Comparison of ENCODE assay signal across 1 cellular context in genomic region chr19:15253513-15253912, GRCh38.
TF ChIP-seq lines count a peak whose summit lies in the region.

No MANE protein-coding gene starts in this region.

TF ChIP-seq in HepG2, 621 proteins besides CTCF, POLR2A, EP300 and RAD21:
- TF ChIP-seq RBM22 (optimal IDR thresholded peaks at IDR 0.05; ENCODE audit: low read length) (peak; percentile 86), AGO2 (optimal IDR thresholded peaks at IDR 0.05; ENCODE audit: low read depth, low read length) (peak; percentile 33), POLR2G (IDR thresholded peaks at IDR 0.05; ENCODE audit: low read depth, low read length) (0 out of 2 replicates have a peak, but pooled peaks have one; percentile 12), SRSF4 (IDR thresholded peaks at IDR 0.05; ENCODE audit: low read depth, low read length, poor library complexity, severe bottlenecking) (no peak)
- TF ChIP-seq, protein P1, sequence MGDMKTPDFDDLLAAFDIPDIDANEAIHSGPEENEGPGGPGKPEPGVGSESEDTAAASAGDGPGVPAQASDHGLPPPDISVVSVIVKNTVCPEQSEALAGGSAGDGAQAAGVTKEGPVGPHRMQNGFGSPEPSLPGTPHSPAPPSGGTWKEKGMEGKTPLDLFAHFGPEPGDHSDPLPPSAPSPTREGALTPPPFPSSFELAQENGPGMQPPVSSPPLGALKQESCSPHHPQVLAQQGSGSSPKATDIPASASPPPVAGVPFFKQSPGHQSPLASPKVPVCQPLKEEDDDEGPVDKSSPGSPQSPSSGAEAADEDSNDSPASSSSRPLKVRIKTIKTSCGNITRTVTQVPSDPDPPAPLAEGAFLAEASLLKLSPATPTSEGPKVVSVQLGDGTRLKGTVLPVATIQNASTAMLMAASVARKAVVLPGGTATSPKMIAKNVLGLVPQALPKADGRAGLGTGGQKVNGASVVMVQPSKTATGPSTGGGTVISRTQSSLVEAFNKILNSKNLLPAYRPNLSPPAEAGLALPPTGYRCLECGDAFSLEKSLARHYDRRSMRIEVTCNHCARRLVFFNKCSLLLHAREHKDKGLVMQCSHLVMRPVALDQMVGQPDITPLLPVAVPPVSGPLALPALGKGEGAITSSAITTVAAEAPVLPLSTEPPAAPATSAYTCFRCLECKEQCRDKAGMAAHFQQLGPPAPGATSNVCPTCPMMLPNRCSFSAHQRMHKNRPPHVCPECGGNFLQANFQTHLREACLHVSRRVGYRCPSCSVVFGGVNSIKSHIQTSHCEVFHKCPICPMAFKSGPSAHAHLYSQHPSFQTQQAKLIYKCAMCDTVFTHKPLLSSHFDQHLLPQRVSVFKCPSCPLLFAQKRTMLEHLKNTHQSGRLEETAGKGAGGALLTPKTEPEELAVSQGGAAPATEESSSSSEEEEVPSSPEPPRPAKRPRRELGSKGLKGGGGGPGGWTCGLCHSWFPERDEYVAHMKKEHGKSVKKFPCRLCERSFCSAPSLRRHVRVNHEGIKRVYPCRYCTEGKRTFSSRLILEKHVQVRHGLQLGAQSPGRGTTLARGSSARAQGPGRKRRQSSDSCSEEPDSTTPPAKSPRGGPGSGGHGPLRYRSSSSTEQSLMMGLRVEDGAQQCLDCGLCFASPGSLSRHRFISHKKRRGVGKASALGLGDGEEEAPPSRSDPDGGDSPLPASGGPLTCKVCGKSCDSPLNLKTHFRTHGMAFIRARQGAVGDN (CRISPR knock-in tag; IDR thresholded peaks at IDR 0.05), result peak; percentile 15; the same call in 1 of the 2 replicates
